ENCODE assay signal across 8 cellular contexts in genomic region chr2:60549250-60550150, GRCh38.
DNase-seq lines count a peak whose midpoint lies in the region; ATAC-seq lines count a peak whose summit lies in the region.

No MANE protein-coding gene starts in this region.

- H3K27me3 ChIP-seq in BLaER1 (no peaks in the 10 kb centered on the region), iPS DF 6.9 (ENCODE audit: control insufficient read depth, insufficient read depth, low read length) (no peaks in the 10 kb centered on the region)

- H3K4me3 ChIP-seq in BLaER1 = peak overlapping the region; percentile 94
- peak overlapping the region; percentile 59; the same call in 1 of the 2 replicates for H3K4me3 ChIP-seq in iPS DF 6.9 (ENCODE audit: low read length)
- H3K4me3 ChIP-seq in skin epidermis = peak overlapping the region; percentile 44 to 83 (median 61)

- H3K27ac ChIP-seq in BLaER1 (peak overlapping the region; percentile 98), KOPT-K1 (ENCODE audit: low read depth, low read length, poor library complexity, severe bottlenecking) (peak overlapping the region; percentile 89), iPS DF 6.9 (ENCODE audit: low read length) (no peak overlapping the region), skin epidermis (peak overlapping the region in 20 of 21 experiments; percentile 68 to 96 (median 86))

- H3K9me3 ChIP-seq in BLaER1 (no peaks in the 10 kb centered on the region), KOPT-K1 (ENCODE audit: insufficient read depth, low read length, poor library complexity, severe bottlenecking) (no peaks in the 10 kb centered on the region), iPS DF 6.9 (ENCODE audit: control insufficient read depth, insufficient read depth, low read length) (no peaks in the 10 kb centered on the region)

- ATAC-seq in GM18517 (IDR thresholded peaks at IDR 0.05; ENCODE audit: unreplicated experiment) = peak; percentile 17
- ATAC-seq in GM19397 (IDR thresholded peaks at IDR 0.05; ENCODE audit: unreplicated experiment) = no peak

- H3K27ac Mint-ChIP-seq in activated naive CD4-positive, alpha-beta T cell treated with anti-CD3 and anti-CD28 coated beads, Interleukin-2, amount 50 U/mL, for 24 hours = no peak overlapping the region

- H3K9me3 Mint-ChIP-seq in activated naive CD4-positive, alpha-beta T cell treated with anti-CD3 and anti-CD28 coated beads, Interleukin-2, amount 50 U/mL, for 24 hours = no peaks in the 10 kb centered on the region

- DNase-seq in iPS DF 6.9 (ENCODE audit: low read depth, low spot score) (no peak), COLO829 (ENCODE audit: low spot score) (no peak)

- WGBS in iPS DF 6.9 (ENCODE audit: insufficient coverage, insufficient read length) = no CpG with 5 or more reads among the region's 50 CpGs

- H3K9ac ChIP-seq in BLaER1 = peak overlapping the region; percentile 99

- peaks cover 55% of the 10 kb centered on the region for H3K27me3 Mint-ChIP-seq in activated naive CD4-positive, alpha-beta T cell treated with anti-CD3 and anti-CD28 coated beads, Interleukin-2, amount 50 U/mL, for 24 hours

- peaks cover 26% of the 10 kb centered on the region for H3K4me1 Mint-ChIP-seq in activated naive CD4-positive, alpha-beta T cell treated with anti-CD3 and anti-CD28 coated beads, Interleukin-2, amount 50 U/mL, for 24 hours

- H3K36me3 ChIP-seq in BLaER1 = peaks cover 19% of the 10 kb centered on the region
- H3K36me3 ChIP-seq in KOPT-K1 (ENCODE audit: insufficient read depth, low read length) = peaks cover 23% of the 10 kb centered on the region
- peaks cover 6% of the 10 kb centered on the region; the same call in 1 of the 2 replicates for H3K36me3 ChIP-seq in iPS DF 6.9 (ENCODE audit: control insufficient read depth, insufficient read depth, low read length)

- H3K4me1 ChIP-seq in BLaER1 = peaks cover 43% of the 10 kb centered on the region
- H3K4me1 ChIP-seq in iPS DF 6.9 (ENCODE audit: control insufficient read depth, insufficient read depth, low read length) = 0 out of 2 replicates have a peak, but pooled peaks cover 1% of the 10 kb centered on the region

- peaks cover 44% of the 10 kb centered on the region for H4K20me1 ChIP-seq in BLaER1

- peak overlapping the region; percentile 89 for H3K4me3 Mint-ChIP-seq in activated naive CD4-positive, alpha-beta T cell treated with anti-CD3 and anti-CD28 coated beads, Interleukin-2, amount 50 U/mL, for 24 hours

- H3K36me3 Mint-ChIP-seq in activated naive CD4-positive, alpha-beta T cell treated with anti-CD3 and anti-CD28 coated beads, Interleukin-2, amount 50 U/mL, for 24 hours = no peaks in the 10 kb centered on the region

- H3K4me2 ChIP-seq in BLaER1 = peak overlapping the region; percentile 92
